In genomic region chr9:131281119-131281965, GRCh38 we compare ENCODE assay signal across 20 cellular contexts. TPM values are rescaled to one million over a fixed set of nuclear protein-coding genes. Genes with fewer than 3 reads are reported as not detected.
A peak's percentile ranks its signal among the peaks of the same experiment; 100 is the strongest.
DNase-seq lines count a peak whose midpoint lies in the region; ATAC-seq and TF ChIP-seq lines count a peak whose summit lies in the region.
"Had no signal": no experiment of that assay in that cellular context is flagged by ENCODE, and none has a peak within 500 bp of the region (broad histone marks: within the 10 kb centered on the region; RNA-seq: fewer than 3 reads in every experiment).

No MANE protein-coding gene starts in this region.

- peaks cover 0 to 35% (median 14%) of the 10 kb centered on the region in 7 donors for H3K27me3 ChIP-seq in heart right ventricle
- H3K27me3 ChIP-seq in psoas muscle (ENCODE audit: insufficient read depth in 3 of 3, low read length in 2 of 3), result no peaks in the 10 kb centered on the region
- no peaks in the 10 kb centered on the region for H3K27me3 ChIP-seq in ascending aorta
- H3K27me3 ChIP-seq: pancreas had no signal

- peaks cover 14 to 37% (median 25%) of the 10 kb centered on the region in 9 donors for H3K4me1 ChIP-seq in heart right ventricle
- peaks cover 19% of the 10 kb centered on the region for H3K4me1 ChIP-seq in psoas muscle
- peaks cover 7 to 8% of the 10 kb centered on the region in 2 donors for H3K4me1 ChIP-seq in ascending aorta
- H3K4me1 ChIP-seq: HAP-1, pancreas had no signal

- peaks cover under 1% of the 10 kb centered on the region for H3K36me3 Mint-ChIP-seq in T-cell
- H3K36me3 Mint-ChIP-seq in glutamatergic neuron (ENCODE audit: unreplicated experiment), result no peaks in the 10 kb centered on the region

- peak overlapping the region in 2 of 3 donors; percentile 18 to 43 for H3K4me3 Mint-ChIP-seq in T-cell
- H3K4me3 Mint-ChIP-seq in glutamatergic neuron (ENCODE audit: unreplicated experiment), result peak overlapping the region; percentile 79

- intact Hi-C loops in Right ventricle myocardium inferior (cut with DNase I) (no loop called here), heart right ventricle (cut with DNase I) (no loop called here), psoas muscle (cut with DNase I) (no loop called here), ascending aorta (cut with DNase I) (no loop called here)

- no peaks in the 10 kb centered on the region for H3K9me3 ChIP-seq in heart right ventricle
- H3K9me3 ChIP-seq in psoas muscle, result no peaks in the 10 kb centered on the region
- no peaks in the 10 kb centered on the region for H3K9me3 ChIP-seq in ascending aorta
- H3K9me3 ChIP-seq: HAP-1, left lung, pancreas, tibial nerve had no signal

- H3K27me3 Mint-ChIP-seq in T-cell (peaks cover 0 to 6% of the 10 kb centered on the region in 2 donors), glutamatergic neuron (ENCODE audit: unreplicated experiment) (peaks cover 13% of the 10 kb centered on the region)

- TF ChIP-seq CTCF in heart right ventricle (IDR thresholded peaks at IDR 0.05) (no peak), glutamatergic neuron (IDR thresholded peaks at IDR 0.05; ENCODE audit: partially characterized antibody, unreplicated experiment) (no peak), psoas muscle (IDR thresholded peaks at IDR 0.05) (no peak), ascending aorta (IDR thresholded peaks at IDR 0.05) (no peak)

- ATAC-seq in Right ventricle myocardium inferior (no peak), heart right ventricle (no peak), T-cell (replicated peaks in 1 of 4) (no peak), psoas muscle (no peak), HG02970 (IDR thresholded peaks at IDR 0.05; ENCODE audit: low FRiP score, unreplicated experiment) (no peak)
- ATAC-seq: GM12878, left lung, pancreas had no signal

- peak overlapping the region in 1 of 10 donors; percentile 4 for H3K27ac ChIP-seq in heart right ventricle
- peak overlapping the region; percentile 32 for H3K27ac ChIP-seq in psoas muscle
- no peak overlapping the region for H3K27ac ChIP-seq in ascending aorta
- H3K27ac ChIP-seq: left lung, pancreas, tibial nerve had no signal

- H3K9me3 Mint-ChIP-seq in T-cell (no peaks in the 10 kb centered on the region), glutamatergic neuron (ENCODE audit: unreplicated experiment) (peaks cover 12% of the 10 kb centered on the region)

- CTCF ChIA-PET in T-cell (lab: Charles Lee), result no interaction called here

- peak; percentile 41 for DNase-seq in Right ventricle myocardium inferior (ENCODE audit: missing footprints)
- no peak for DNase-seq in heart right ventricle
- DNase-seq in T-cell, result no peak
- DNase-seq in glutamatergic neuron, result no peak
- peak in 1 of 2 donors; percentile 52 for DNase-seq in psoas muscle
- no peak for DNase-seq in GF-D8 (lab: John Stamatoyannopoulos, UW)
- no peak for DNase-seq in ascending aorta (ENCODE audit: low spot score in 2 of 2)
- DNase-seq: activated CD8-positive, alpha-beta memory T cell treated with anti-CD3 and anti-CD28 coated beads, Interleukin-2, amount 50 U/mL, for 48 hours; activated naive CD4-positive, alpha-beta T cell; head of caudate nucleus; KBM-7; left lung; NCI-H748 treated with DMSO at 0.1 percent for 48 hours; pancreas; stimulated activated naive CD4-positive, alpha-beta T cell treated with Interleukin-2 at 50 U/mL for 16 hours had no signal

- POLR2A ChIA-PET in T-cell (lab: Charles Lee), result interaction anchor here in 1 of 2 donors (0.6 kb wide), 2 partner anchors 26 to 56 kb away, joined by 3 to 4 read pairs; no protein-coding TSS in a partner anchor

- H3K36me3 ChIP-seq in heart right ventricle (no peaks in the 10 kb centered on the region), psoas muscle (ENCODE audit: insufficient read depth in 1 of 2, low read depth in 1 of 2) (no peaks in the 10 kb centered on the region), ascending aorta (no peaks in the 10 kb centered on the region)
- H3K36me3 ChIP-seq: HAP-1, left lung, pancreas, tibial nerve had no signal

- H3K27ac Mint-ChIP-seq in T-cell, result no peak overlapping the region
- peak overlapping the region; percentile 45 for H3K27ac Mint-ChIP-seq in glutamatergic neuron (ENCODE audit: unreplicated experiment)

- WGBS in heart right ventricle, 2 donors, result 87 to 88% methylated on average over 17 of the region's 17 CpGs
- 61 to 79% (median 65%) methylated on average over 17 of the region's 17 CpGs for WGBS in psoas muscle, 3 donors

- H3K4me1 Mint-ChIP-seq in T-cell (peaks cover 26 to 37% (median 34%) of the 10 kb centered on the region in 3 donors), glutamatergic neuron (ENCODE audit: low read depth, unreplicated experiment) (peaks cover 13% of the 10 kb centered on the region)

- H3K4me3 ChIP-seq in heart right ventricle (no peak overlapping the region), psoas muscle (no peak overlapping the region), ascending aorta (no peak overlapping the region)
- H3K4me3 ChIP-seq: GM12878, HAP-1, left lung, pancreas, tibial nerve had no signal

RNA-seq across cellular contexts. Expression of gene FAM78A, which starts 5.0 kb away (rescaled TPM):
- total RNA-seq in Right ventricle myocardium inferior (62.9 TPM), heart right ventricle (10 to 100 TPM; 21.0 to 53.1 (median 32.3) TPM), T-cell (100 to 1,000 TPM in 1 of 5 donors, 10 to 100 TPM in 4; 70.4 to 106 (median 98.4) TPM), glutamatergic neuron (ENCODE audit: unreplicated experiment) (14.9 TPM), psoas muscle (10 to 100 TPM in 3 of 4 donors, 1 to 10 TPM in 1; 6.1 to 17.6 (median 14.2) TPM), ascending aorta (6.2 TPM)
- polyA plus RNA-seq in heart right ventricle (10 to 100 TPM in 1 of 2 donors, 1 to 10 TPM in 1; 7.0 to 27.3 TPM), psoas muscle (10 to 100 TPM in 1 of 3 donors, 1 to 10 TPM in 2; 4.3 to 11.5 (median 5.3) TPM)

RNA-seq across cellular contexts. Expression of gene PLPP7, which starts 8.2 kb away (rescaled TPM):
- total RNA-seq in Right ventricle myocardium inferior (107 TPM), heart right ventricle (100 to 1,000 TPM in 5 of 10 donors, 10 to 100 TPM in 5; 76.1 to 140 (median 102) TPM), T-cell (under 1 TPM in 3 of 5 donors, not detected in 2; 0.13 to 0.58 (median 0.13) TPM), glutamatergic neuron (ENCODE audit: unreplicated experiment) (17.3 TPM), psoas muscle (100 to 1,000 TPM in 2 of 4 donors, 10 to 100 TPM in 2; 31.0 to 131 (median 94.5) TPM), ascending aorta (15.8 TPM)
- polyA plus RNA-seq in heart right ventricle (100 to 1,000 TPM in 1 of 2 donors, 10 to 100 TPM in 1; 42.6 to 129 TPM), psoas muscle (100 to 1,000 TPM in 1 of 3 donors, 10 to 100 TPM in 2; 19.4 to 156 (median 90.5) TPM)
- total RNA-seq: HT-29 had no signal

Comparison
In these comparisons a context has a peak if more than half of its experiments do, and no peak if none do; other contexts are left out.
1. RNA of gene PLPP7, which starts 8.2 kb away (total RNA-seq): 107 TPM in Right ventricle myocardium inferior (single experiment), 76.1 to 140 TPM in heart right ventricle, 31.0 to 131 TPM in psoas muscle, 17.3 TPM in glutamatergic neuron (single experiment) and 15.8 TPM in ascending aorta (single experiment); 0.13 to 0.58 TPM in T-cell; every median in the first group is over 10 times any median in the second.